Comparison of ENCODE assay signal across 27 cellular contexts in the genomic region with DNA sequence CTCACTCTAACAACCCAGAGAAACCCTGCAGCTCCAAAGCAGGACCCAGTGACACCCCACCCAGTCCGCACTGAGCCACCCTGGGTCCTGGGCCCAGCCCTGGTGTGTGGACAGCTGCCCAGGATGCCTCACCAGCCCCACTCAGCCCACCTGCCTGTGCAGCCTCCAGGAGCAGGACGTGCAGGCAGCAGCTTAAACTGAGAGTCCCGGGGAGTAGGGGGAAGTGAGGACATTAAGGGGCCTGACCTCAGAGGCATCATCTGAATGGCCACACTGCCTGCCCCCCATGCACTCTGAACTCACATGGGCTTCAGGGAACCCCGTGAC.
"Had no signal": no experiment of that assay in that cellular context is flagged by ENCODE, and none has a peak within 500 bp of the region (broad histone marks: within the 10 kb centered on the region; RNA-seq: fewer than 3 reads in every experiment).

No MANE protein-coding gene starts in this region.

- H3K4me3 Mint-ChIP-seq: activated CD4-positive, alpha-beta memory T cell treated with anti-CD3 and anti-CD28 coated beads, Interleukin-2, amount 10 ng/mL, durations not matched to agents 7 days and 5 days; activated CD4-positive, alpha-beta T cell treated with anti-CD3 and anti-CD28 coated beads for 36 hours; activated naive CD4-positive, alpha-beta T cell treated with anti-CD3 and anti-CD28 coated beads, Interleukin-2, amount 50 U/mL, for 24 hours had no signal

- H3K9ac ChIP-seq: SK-N-SH had no signal

- H3K4me2 ChIP-seq: SK-N-SH had no signal

- H3K27me3 Mint-ChIP-seq: activated CD4-positive, alpha-beta memory T cell treated with anti-CD3 and anti-CD28 coated beads, Interleukin-2, amount 10 ng/mL, durations not matched to agents 7 days and 5 days; activated CD4-positive, alpha-beta T cell treated with anti-CD3 and anti-CD28 coated beads for 36 hours had no signal

- H3K4me1 Mint-ChIP-seq: activated CD4-positive, alpha-beta memory T cell treated with anti-CD3 and anti-CD28 coated beads, Interleukin-2, amount 10 ng/mL, durations not matched to agents 7 days and 5 days; activated CD4-positive, alpha-beta T cell treated with anti-CD3 and anti-CD28 coated beads for 36 hours; activated naive CD4-positive, alpha-beta T cell treated with anti-CD3 and anti-CD28 coated beads, Interleukin-2, amount 50 U/mL, for 24 hours had no signal

- H3K27me3 ChIP-seq: Peyer's patch, SJCRH30 had no signal

- DNase-seq: activated CD4-positive, alpha-beta T cell treated with anti-CD3 and anti-CD28 coated beads for 36 hours; activated CD4-positive, alpha-beta T cell treated with anti-CD3 and anti-CD28 coated beads, Interleukin-2, amount 50 U/mL, for 1 hour; activated CD4-positive, CD25-positive, alpha-beta regulatory T cell; activated CD8-positive, alpha-beta memory T cell treated with anti-CD3 and anti-CD28 coated beads, Interleukin-2, amount 50 U/mL, for 48 hours; activated effector memory CD4-positive, alpha-beta T cell treated with Interleukin-2 at 50 U/mL for 16 hours; activated naive CD4-positive, alpha-beta T cell; activated T-cell treated with anti-CD3 and anti-CD28 coated beads, Interleukin-2, amount 50 U/mL, for 1 hour; aorta; Karpas-422; MM.1S; NCI-H1105; NCI-H1436; NCI-H1694 treated with DMSO at 0.1 percent for 48 hours; NCI-H2029 treated with DMSO at 0.1 percent for 48 hours; NCI-H510A treated with DMSO at 0.1 percent for 48 hours; NCI-H69; NK-92 treated with Interleukin-12 subunit alpha and Interleukin-12 subunit beta, amount 100 ng/mL, for 24 hours; Right ventricle myocardium superior; SJCRH30; T-helper 1 cell had no signal

- H3K9me3 ChIP-seq: breast epithelium, Peyer's patch, SJCRH30, SK-N-SH had no signal

- H3K4me1 ChIP-seq: breast epithelium, Peyer's patch, SJCRH30 had no signal

- H3K27ac Mint-ChIP-seq: activated CD4-positive, alpha-beta memory T cell treated with anti-CD3 and anti-CD28 coated beads, Interleukin-2, amount 10 ng/mL, durations not matched to agents 7 days and 5 days; activated CD4-positive, alpha-beta T cell treated with anti-CD3 and anti-CD28 coated beads for 36 hours; activated naive CD4-positive, alpha-beta T cell treated with anti-CD3 and anti-CD28 coated beads, Interleukin-2, amount 50 U/mL, for 24 hours had no signal

- H3K36me3 ChIP-seq: breast epithelium, Peyer's patch, SJCRH30 had no signal

- H3K4me3 ChIP-seq: breast epithelium, Peyer's patch, SJCRH30 had no signal

- H3K36me3 Mint-ChIP-seq: activated naive CD4-positive, alpha-beta T cell treated with anti-CD3 and anti-CD28 coated beads, Interleukin-2, amount 50 U/mL, for 24 hours had no signal

- H3K27ac ChIP-seq: breast epithelium, Peyer's patch, RWPE1, SJCRH30, VCaP had no signal

- H3K9me3 Mint-ChIP-seq: activated CD4-positive, alpha-beta memory T cell treated with anti-CD3 and anti-CD28 coated beads, Interleukin-2, amount 10 ng/mL, durations not matched to agents 7 days and 5 days had no signal
